ENCODE assay signal across 8 cellular contexts in the genomic region with DNA sequence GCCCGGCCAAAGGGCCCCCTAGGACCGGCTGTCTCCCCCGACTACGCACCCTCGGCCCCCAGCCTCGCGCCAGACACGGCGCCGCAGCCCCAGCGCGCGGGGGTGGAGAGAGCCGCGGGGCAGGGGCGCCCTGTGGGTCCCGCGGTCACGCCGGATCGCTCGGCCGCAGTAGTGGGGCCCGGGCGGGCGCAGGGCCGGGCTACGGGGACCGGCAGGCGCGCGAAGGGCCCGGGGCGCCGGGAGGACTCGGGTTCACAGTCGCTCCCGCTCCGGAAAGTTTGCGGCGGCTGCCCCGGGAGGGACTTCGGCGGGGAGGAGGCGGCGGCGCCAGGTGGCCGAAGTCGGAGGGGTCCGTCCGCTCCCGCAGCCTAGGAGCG. TPM values are rescaled to one million over a fixed set of nuclear protein-coding genes. Genes with fewer than 3 reads are reported as not detected.
A peak's percentile ranks its signal among the peaks of the same experiment; 100 is the strongest.
DNase-seq lines count a peak whose midpoint lies in the region; ATAC-seq and TF ChIP-seq lines count a peak whose summit lies in the region.

No MANE protein-coding gene starts in this region.

- peak overlapping the region; percentile 99 for H3K18ac ChIP-seq in neuronal stem cell (ENCODE audit: low read length)

- H3K9ac ChIP-seq in SK-N-MC (ENCODE audit: insufficient read length): no peak overlapping the region
- H3K9ac ChIP-seq in neuronal stem cell (ENCODE audit: low read depth, low read length, poor library complexity): peak overlapping the region; percentile 98

- peaks cover 0 to 10% (median 2%) of the 10 kb centered on the region in 3 experiments for H3K27me3 ChIP-seq in neuronal stem cell (ENCODE audit: control insufficient read depth in 3 of 3, insufficient read depth in 3 of 3, low read depth in 1 of 3, low read length in 3 of 3)

- WGBS in neuronal stem cell (ENCODE audit: extremely low coverage in 2 of 2, insufficient read length in 2 of 2, insufficient replicate concordance in 1 of 2), 2 donors: no CpG with 5 or more reads among the region's 53 CpGs

- peak overlapping the region; percentile 100 for H2AFZ ChIP-seq in neuronal stem cell (ENCODE audit: low read length)

- H3K36me3 ChIP-seq in SK-N-MC (ENCODE audit: insufficient read depth, low read length) (no peaks in the 10 kb centered on the region), neuronal stem cell (replicated peaks in 1 of 2; ENCODE audit: control insufficient read depth in 2 of 2, insufficient read depth in 2 of 2, low read length in 2 of 2) (no peaks in the 10 kb centered on the region)

- no peak overlapping the region for H2BK5ac ChIP-seq in neuronal stem cell (ENCODE audit: low read length)

- H4K91ac ChIP-seq in neuronal stem cell (ENCODE audit: low read depth, low read length, poor library complexity): no peak overlapping the region

- peak overlapping the region; percentile 10 for H2AK5ac ChIP-seq in neuronal stem cell (ENCODE audit: low read depth, low read length)

- DNase-seq in ELR (ENCODE audit: low read depth) (peak; percentile 21), SK-N-MC (ENCODE audit: low read depth, low spot score) (no peak), fibroblast of mammary gland (ENCODE audit: low read depth) (no peak), neuronal stem cell (ENCODE audit: low spot score) (no peak), KG1 (lab: John Stamatoyannopoulos, UW) (no peak), amniotic stem cell (lab: John Stamatoyannopoulos, UW) (no peak)
- DNase-seq in effector CD8-positive, alpha-beta T cell (lab: John Stamatoyannopoulos, UW): no peak

- no peak overlapping the region for H3K4ac ChIP-seq in neuronal stem cell (ENCODE audit: low read length)

- peak overlapping the region; percentile 58 for H3K4me3 ChIP-seq in SK-N-MC
- H3K4me3 ChIP-seq in fibroblast of mammary gland (ENCODE audit: control insufficient read depth, low read depth, low read length): peak overlapping the region; percentile 49
- H3K4me3 ChIP-seq in neuronal stem cell (ENCODE audit: low read length in 2 of 2): peak overlapping the region; percentile 55 to 88

- H3K4me2 ChIP-seq in neuronal stem cell (ENCODE audit: insufficient read depth, low read length, poor library complexity, severe bottlenecking): peak overlapping the region; percentile 99

- H3K4me1 ChIP-seq in neuronal stem cell (ENCODE audit: control insufficient read depth in 2 of 2, insufficient read depth in 1 of 2, low read depth in 1 of 2, low read length in 2 of 2): peaks cover 0 to 7% of the 10 kb centered on the region in 2 donors

- peaks cover 2% of the 10 kb centered on the region for H3K79me1 ChIP-seq in neuronal stem cell (ENCODE audit: low read depth, low read length)

- H3K9me3 ChIP-seq in SK-N-MC (ENCODE audit: low read depth, low read length) (no peaks in the 10 kb centered on the region), neuronal stem cell (replicated peaks in 1 of 2; ENCODE audit: control insufficient read depth in 2 of 2, insufficient read depth in 1 of 2, low read depth in 1 of 2, low read length in 2 of 2) (no peaks in the 10 kb centered on the region)

- H2BK12ac ChIP-seq in neuronal stem cell (ENCODE audit: low read length): no peak overlapping the region

- H2BK120ac ChIP-seq in neuronal stem cell (ENCODE audit: low read depth, low read length): peak overlapping the region; percentile 87

- H4K8ac ChIP-seq in neuronal stem cell (ENCODE audit: low read depth, low read length): no peak overlapping the region

- peak overlapping the region; percentile 96 for H3K23ac ChIP-seq in neuronal stem cell (ENCODE audit: low read depth, low read length, poor library complexity)

- H2BK15ac ChIP-seq in neuronal stem cell (ENCODE audit: low read length): peak overlapping the region; percentile 85

- no peak for ATAC-seq in HG03342 (IDR thresholded peaks at IDR 0.05; ENCODE audit: unreplicated experiment)

- H3K27ac ChIP-seq in SK-N-MC: no peak overlapping the region
- no peak overlapping the region for H3K27ac ChIP-seq in neuronal stem cell (replicated peaks; ENCODE audit: low read length)

- peak overlapping the region; percentile 98 for H3K14ac ChIP-seq in neuronal stem cell (ENCODE audit: low read length)

- no peak for TF ChIP-seq CTCF in fibroblast of mammary gland (conservative IDR thresholded peaks at IDR 0.05; ENCODE audit: control insufficient read depth, insufficient read depth, low read depth, low read length)

RNA-seq across cellular contexts. Expression of a gene that starts 7.1 kb away (rescaled TPM):
- 11.3 TPM for polyA plus RNA-seq in neuronal stem cell (2013, experiment 1 of 2)
- polyA plus RNA-seq in neuronal stem cell (2013, experiment 2 of 2): 11.7 TPM

RNA-seq across cellular contexts. Expression of a gene that starts 32.6 kb away (rescaled TPM):
- 6.7 TPM for polyA plus RNA-seq in neuronal stem cell (2013, experiment 1 of 2)
- 7.4 TPM for polyA plus RNA-seq in neuronal stem cell (2013, experiment 2 of 2)
